In genomic region chr9:71602652-71603051, GRCh38 we compare ENCODE assay signal across 18 cellular contexts.
DNase-seq lines count a peak whose midpoint lies in the region; ATAC-seq, FAIRE-seq and TF ChIP-seq lines count a peak whose summit lies in the region.
"Had no signal": no experiment of that assay in that cellular context is flagged by ENCODE, and none has a peak within 500 bp of the region (broad histone marks: within the 10 kb centered on the region; RNA-seq: fewer than 3 reads in every experiment).

No MANE protein-coding gene starts in this region.

- H3K27ac ChIP-seq in sigmoid colon (no peak overlapping the region), vagina (no peak overlapping the region)
- H3K27ac ChIP-seq: BLaER1 treated with 17β-estradiol and CSF1 and Interleukin-3, amounts not matched to agents 10 nM and 100 nM had no signal

- TF ChIP-seq POLR2A in sigmoid colon (IDR thresholded peaks at IDR 0.05), result no peak
- no peak for TF ChIP-seq POLR2A in vagina (IDR thresholded peaks at IDR 0.05)

- no peak for TF ChIP-seq EP300 in sigmoid colon (IDR thresholded peaks at IDR 0.05)

- intact Hi-C loops in sigmoid colon (cut with DNase I), result no loop called here
- intact Hi-C loops in vagina (cut with DNase I), result no loop called here

- H3K27me3 ChIP-seq in sigmoid colon (no peaks in the 10 kb centered on the region), vagina (no peaks in the 10 kb centered on the region)
- H3K27me3 ChIP-seq: BLaER1 treated with 17β-estradiol and CSF1 and Interleukin-3, amounts not matched to agents 10 nM and 100 nM; MG63 had no signal

- TF ChIP-seq CTCF in sigmoid colon (IDR thresholded peaks at IDR 0.05), result no peak
- no peak for TF ChIP-seq CTCF in vagina (IDR thresholded peaks at IDR 0.05)

- H3K4me1 Mint-ChIP-seq in stimulated activated effector memory CD8-positive, alpha-beta T cell treated with anti-CD3 and anti-CD28 coated beads, Interleukin-12 subunit alpha, Interleukin-12 subunit beta, amount 100 ng/mL, for 72 hours, result no peaks in the 10 kb centered on the region

- H3K4me3 ChIP-seq in sigmoid colon, result no peak overlapping the region
- no peak overlapping the region for H3K4me3 ChIP-seq in vagina
- H3K4me3 ChIP-seq: BLaER1 treated with 17β-estradiol and CSF1 and Interleukin-3, amounts not matched to agents 10 nM and 100 nM; MG63 had no signal

- no peak for FAIRE-seq in urothelium cell line (lab: Jason Lieb, UNC)
- FAIRE-seq: H1, HepG2 had no signal

- no peak overlapping the region for H3K4me3 Mint-ChIP-seq in stimulated activated effector memory CD8-positive, alpha-beta T cell treated with anti-CD3 and anti-CD28 coated beads, Interleukin-12 subunit alpha, Interleukin-12 subunit beta, amount 100 ng/mL, for 72 hours
- H3K4me3 Mint-ChIP-seq: HFFc6 had no signal

- H3K36me3 Mint-ChIP-seq in stimulated activated effector memory CD8-positive, alpha-beta T cell treated with anti-CD3 and anti-CD28 coated beads, Interleukin-12 subunit alpha, Interleukin-12 subunit beta, amount 100 ng/mL, for 72 hours, result no peaks in the 10 kb centered on the region

- H3K9me3 Mint-ChIP-seq in stimulated activated effector memory CD8-positive, alpha-beta T cell treated with anti-CD3 and anti-CD28 coated beads, Interleukin-12 subunit alpha, Interleukin-12 subunit beta, amount 100 ng/mL, for 72 hours, result no peaks in the 10 kb centered on the region
- H3K9me3 Mint-ChIP-seq: HFFc6 had no signal

- no peak overlapping the region for H3K27ac Mint-ChIP-seq in stimulated activated effector memory CD8-positive, alpha-beta T cell treated with anti-CD3 and anti-CD28 coated beads, Interleukin-12 subunit alpha, Interleukin-12 subunit beta, amount 100 ng/mL, for 72 hours
- H3K27ac Mint-ChIP-seq: HFFc6 had no signal

- DNase-seq in urothelium cell line (ENCODE audit: low spot score) (no peak), sigmoid colon (no peak), vagina (ENCODE audit: extremely low spot score in 2 of 2) (no peak)
- DNase-seq in stimulated activated effector memory CD8-positive, alpha-beta T cell treated with anti-CD3 and anti-CD28 coated beads, Interleukin-12 subunit alpha, Interleukin-12 subunit beta, amount 100 ng/mL, for 72 hours (ENCODE audit: low spot score in 2 of 2), result no peak
- DNase-seq: DMS 273 treated with DMSO at 0.1 percent for 48 hours, HFFc6, MG63, NCI-H2029, NCI-H510A treated with DMSO at 0.1 percent for 48 hours, SIG-M5, T-helper 2 cell had no signal

- H3K36me3 ChIP-seq in sigmoid colon, result no peaks in the 10 kb centered on the region
- H3K36me3 ChIP-seq in vagina, result no peaks in the 10 kb centered on the region
- H3K36me3 ChIP-seq: BLaER1 treated with 17β-estradiol and CSF1 and Interleukin-3, amounts not matched to agents 10 nM and 100 nM; MG63 had no signal

- H3K9me3 ChIP-seq in sigmoid colon, result no peaks in the 10 kb centered on the region
- no peaks in the 10 kb centered on the region for H3K9me3 ChIP-seq in vagina
- H3K9me3 ChIP-seq: BLaER1 treated with 17β-estradiol and CSF1 and Interleukin-3, amounts not matched to agents 10 nM and 100 nM; MG63 had no signal

- H3K4me1 ChIP-seq in sigmoid colon (no peaks in the 10 kb centered on the region), vagina (no peaks in the 10 kb centered on the region)
- H3K4me1 ChIP-seq: BLaER1 treated with 17β-estradiol and CSF1 and Interleukin-3, amounts not matched to agents 10 nM and 100 nM had no signal

- peak; percentile 66 for ATAC-seq in GM18498 (IDR thresholded peaks at IDR 0.05; ENCODE audit: unreplicated experiment)
- peak; percentile 66 for ATAC-seq in GM19043 (IDR thresholded peaks at IDR 0.05; ENCODE audit: low read depth, unreplicated experiment)
- ATAC-seq in HG02759 (IDR thresholded peaks at IDR 0.05; ENCODE audit: unreplicated experiment), result peak; percentile 54
- ATAC-seq in HG03354 (IDR thresholded peaks at IDR 0.05; ENCODE audit: poor library complexity, severe bottlenecking, unreplicated experiment), result peak; percentile 75
- ATAC-seq in stimulated activated effector memory CD8-positive, alpha-beta T cell treated with anti-CD3 and anti-CD28 coated beads, Interleukin-12 subunit alpha, Interleukin-12 subunit beta, amount 100 ng/mL, for 72 hours, result no peak
- ATAC-seq: HepG2 had no signal
